34 cellular contexts compared by ENCODE assay signal in genomic region chr15:101113114-101114005, GRCh38.
DNase-seq lines count a peak whose midpoint lies in the region; ATAC-seq and TF ChIP-seq lines count a peak whose summit lies in the region.
"Had no signal": no experiment of that assay in that cellular context is flagged by ENCODE, and none has a peak within 500 bp of the region (broad histone marks: within the 10 kb centered on the region; RNA-seq: fewer than 3 reads in every experiment).

No MANE protein-coding gene starts in this region.

- no peaks in the 10 kb centered on the region for H3K36me3 Mint-ChIP-seq in endothelial cell (ENCODE audit: low read depth, unreplicated experiment)
- H3K36me3 Mint-ChIP-seq: activated CD8-positive, alpha-beta memory T cell treated with anti-CD3 and anti-CD28 coated beads, Interleukin-2, amount 10 ng/mL, durations not matched to agents 7 days and 5 days; activated naive CD8-positive, alpha-beta T cell treated with anti-CD3 and anti-CD28 coated beads, Interleukin-2, amount 10 ng/mL, durations not matched to agents 7 days and 5 days; naive B cell; T-cell had no signal

- H3K4me3 Mint-ChIP-seq in endothelial cell (ENCODE audit: unreplicated experiment), result no peak overlapping the region
- H3K4me3 Mint-ChIP-seq: activated CD8-positive, alpha-beta memory T cell treated with anti-CD3 and anti-CD28 coated beads, Interleukin-2, amount 10 ng/mL, durations not matched to agents 7 days and 5 days; activated naive CD8-positive, alpha-beta T cell treated with anti-CD3 and anti-CD28 coated beads, Interleukin-2, amount 10 ng/mL, durations not matched to agents 7 days and 5 days; naive B cell; stimulated activated naive B cell treated with anti-CD40 and anti-IgM and Interleukin-4, amounts not matched to agents 10 μg/mL and 1 μg/mL and 100 μg/mL, for 72 hours; T-cell had no signal

- H3K4me1 ChIP-seq in SJCRH30 (peaks cover 49% of the 10 kb centered on the region), osteoblast (ENCODE audit: insufficient read depth, low read length) (peaks cover 18% of the 10 kb centered on the region)
- H3K4me1 ChIP-seq: Caco-2 had no signal

- no peaks in the 10 kb centered on the region for H3K9me3 Mint-ChIP-seq in endothelial cell (ENCODE audit: unreplicated experiment)
- H3K9me3 Mint-ChIP-seq: activated naive CD8-positive, alpha-beta T cell treated with anti-CD3 and anti-CD28 coated beads, Interleukin-2, amount 10 ng/mL, durations not matched to agents 7 days and 5 days; T-cell had no signal

- H3K27me3 ChIP-seq in HL-60 (ENCODE audit: insufficient read depth, poor library complexity, severe bottlenecking) (no peaks in the 10 kb centered on the region), SJCRH30 (no peaks in the 10 kb centered on the region), osteoblast (ENCODE audit: insufficient read depth, low read length) (no peaks in the 10 kb centered on the region)
- H3K27me3 ChIP-seq: cardiac muscle cell, MG63, ovary, SJSA1, suprapubic skin had no signal

- H3K4me1 Mint-ChIP-seq in endothelial cell (ENCODE audit: unreplicated experiment), result peaks cover 9% of the 10 kb centered on the region
- H3K4me1 Mint-ChIP-seq: T-cell had no signal

- H2AFZ ChIP-seq in osteoblast (ENCODE audit: low read length), result no peak overlapping the region

- no peak for DNase-seq in HL-60 (ENCODE audit: low read depth in 1 of 2, low spot score in 1 of 2)
- DNase-seq in SJCRH30, result no peak
- no peak for DNase-seq in endothelial cell (ENCODE audit: low spot score)
- DNase-seq in osteoblast (ENCODE audit: insufficient read length, low spot score, missing footprints), result peak; percentile 62
- no peak for DNase-seq in occipital lobe (lab: John Stamatoyannopoulos, UW)
- DNase-seq in hypothalamus (lab: John Stamatoyannopoulos, UW), result no peak
- DNase-seq in KG1 (lab: John Stamatoyannopoulos, UW), result no peak
- DNase-seq: activated CD4-positive, alpha-beta T cell treated with anti-CD3 and anti-CD28 coated beads, Interleukin-2, amount 50 U/mL, for 4 hours; activated CD4-positive, CD25-positive, alpha-beta regulatory T cell; activated CD8-positive, alpha-beta memory T cell treated with anti-CD3 and anti-CD28 coated beads, Interleukin-2, amount 10 ng/mL, durations not matched to agents 7 days and 5 days; activated gamma-delta T cell treated with Interleukin-2 at 50 U/mL for 16 hours; activated naive CD8-positive, alpha-beta T cell treated with anti-CD3 and anti-CD28 coated beads, Interleukin-2, amount 10 ng/mL, durations not matched to agents 7 days and 5 days; activated T-cell treated with anti-CD3 and anti-CD28 coated beads, Interleukin-2, amount 50 U/mL, for 48 hours; Caco-2; DMS53; effector memory CD4-positive, alpha-beta T cell; GOT3; KBM-7; kidney; left ventricle myocardium superior; MG63; midbrain; naive B cell; NCI-H1436; NCI-H2081 treated with DMSO at 0.1 percent for 48 hours; stimulated activated naive B cell treated with anti-CD40 and anti-IgM and Interleukin-4, amounts not matched to agents 10 μg/mL and 1 μg/mL and 100 μg/mL, for 72 hours; T-cell had no signal

- peak overlapping the region; percentile 18 for H3K27ac Mint-ChIP-seq in endothelial cell (ENCODE audit: unreplicated experiment)
- H3K27ac Mint-ChIP-seq: activated CD8-positive, alpha-beta memory T cell treated with anti-CD3 and anti-CD28 coated beads, Interleukin-2, amount 10 ng/mL, durations not matched to agents 7 days and 5 days; stimulated activated naive B cell treated with anti-CD40 and anti-IgM and Interleukin-4, amounts not matched to agents 10 μg/mL and 1 μg/mL and 100 μg/mL, for 72 hours; T-cell had no signal

- no peaks in the 10 kb centered on the region for H3K79me2 ChIP-seq in osteoblast (ENCODE audit: insufficient read depth, low read length)

- 0 out of 2 replicates have a peak overlapping the region, but pooled peaks have one; percentile 21 for H3K27ac ChIP-seq in HL-60 (replicated peaks)
- H3K27ac ChIP-seq in SJCRH30, result peak overlapping the region; percentile 65; the same call in 1 of the 2 replicates
- H3K27ac ChIP-seq in osteoblast (ENCODE audit: low read depth, low read length), result no peak overlapping the region
- H3K27ac ChIP-seq: cardiac muscle cell, coronary artery, esophagus muscularis mucosa, ovary, SJSA1, suprapubic skin had no signal

- no peak for ATAC-seq in HG02610 (IDR thresholded peaks at IDR 0.05; ENCODE audit: unreplicated experiment)
- ATAC-seq: activated CD8-positive, alpha-beta memory T cell treated with anti-CD3 and anti-CD28 coated beads, Interleukin-2, amount 10 ng/mL, durations not matched to agents 7 days and 5 days; stimulated activated naive B cell treated with anti-CD40 and anti-IgM and Interleukin-4, amounts not matched to agents 10 μg/mL and 1 μg/mL and 100 μg/mL, for 72 hours; T-cell had no signal

- H3K9me3 ChIP-seq in SJCRH30 (replicated peaks) (no peaks in the 10 kb centered on the region), osteoblast (ENCODE audit: low read depth, low read length) (no peaks in the 10 kb centered on the region)
- H3K9me3 ChIP-seq: Caco-2, esophagus muscularis mucosa, MG63, ovary, SJSA1, suprapubic skin had no signal

- TF ChIP-seq CTCF in HL-60 (IDR thresholded peaks at IDR 0.05; ENCODE audit: insufficient read depth, low read length) (no peak), endothelial cell (IDR thresholded peaks at IDR 0.05; ENCODE audit: unreplicated experiment) (no peak), osteoblast (IDR thresholded peaks at IDR 0.05; ENCODE audit: extremely low read depth, low read depth, low read length) (no peak)

- H3K4me3 ChIP-seq in HL-60 (replicated peaks; ENCODE audit: insufficient read depth, low read length), result no peak overlapping the region
- no peak overlapping the region for H3K4me3 ChIP-seq in SJCRH30
- no peak overlapping the region for H3K4me3 ChIP-seq in osteoblast (ENCODE audit: insufficient read depth, low read length)
- H3K4me3 ChIP-seq: cardiac muscle cell, coronary artery, esophagus muscularis mucosa, MG63, ovary, SJSA1, suprapubic skin had no signal

- no peak overlapping the region for H3K4me2 ChIP-seq in osteoblast (ENCODE audit: insufficient read depth, low read length)

- H3K27me3 Mint-ChIP-seq in endothelial cell (ENCODE audit: unreplicated experiment), result peaks cover 13% of the 10 kb centered on the region
- H3K27me3 Mint-ChIP-seq: activated CD8-positive, alpha-beta memory T cell treated with anti-CD3 and anti-CD28 coated beads, Interleukin-2, amount 10 ng/mL, durations not matched to agents 7 days and 5 days; activated naive CD8-positive, alpha-beta T cell treated with anti-CD3 and anti-CD28 coated beads, Interleukin-2, amount 10 ng/mL, durations not matched to agents 7 days and 5 days; T-cell had no signal

- H3K36me3 ChIP-seq in SJCRH30, result no peaks in the 10 kb centered on the region
- no peaks in the 10 kb centered on the region for H3K36me3 ChIP-seq in osteoblast (ENCODE audit: insufficient read depth, low read length)
- H3K36me3 ChIP-seq: cardiac muscle cell, esophagus muscularis mucosa, MG63, ovary, SJSA1, suprapubic skin had no signal

- no peaks in the 10 kb centered on the region for H4K20me1 ChIP-seq in osteoblast (ENCODE audit: insufficient read depth, low read length)
